9 cellular contexts compared by ENCODE assay signal in the genomic region with DNA sequence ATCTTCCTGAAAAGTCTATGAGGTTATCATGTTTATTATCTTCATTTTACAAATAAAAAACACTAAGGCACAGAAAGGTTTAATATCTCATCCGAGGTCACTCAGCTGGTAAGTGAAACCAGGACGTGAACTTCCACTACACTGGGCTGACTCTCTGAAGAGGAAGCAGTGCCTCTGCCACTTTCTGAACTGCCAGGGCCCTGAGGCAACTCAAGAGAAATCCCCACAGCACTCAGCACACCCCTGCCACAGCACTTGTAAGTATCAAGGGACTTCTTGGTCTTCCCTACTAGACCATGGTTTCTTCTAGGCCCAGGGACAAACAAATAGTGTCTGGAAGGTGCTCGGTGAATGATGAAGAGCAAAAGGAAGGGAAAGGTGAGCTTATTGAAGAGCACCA. TPM values are rescaled to one million over a fixed set of nuclear protein-coding genes. Genes with fewer than 3 reads are reported as not detected.
A peak's percentile ranks its signal among the peaks of the same experiment; 100 is the strongest.
DNase-seq lines count a peak whose midpoint lies in the region; ATAC-seq, FAIRE-seq and TF ChIP-seq lines count a peak whose summit lies in the region.
"Had no signal": no experiment of that assay in that cellular context is flagged by ENCODE, and none has a peak within 500 bp of the region (broad histone marks: within the 10 kb centered on the region; RNA-seq: fewer than 3 reads in every experiment).

No MANE protein-coding gene starts in this region.

- H3K4me3 Mint-ChIP-seq in chondrocyte (ENCODE audit: unreplicated experiment), result no peak overlapping the region

- H3K27me3 ChIP-seq in small intestine (ENCODE audit: control insufficient read depth in 2 of 2, insufficient read depth in 2 of 2, low read length in 2 of 2) (no peaks in the 10 kb centered on the region), H7 (ENCODE audit: control insufficient read depth, insufficient read depth, low read length) (no peaks in the 10 kb centered on the region)

- H3K4me1 ChIP-seq in small intestine (ENCODE audit: control insufficient read depth in 2 of 2, insufficient read depth in 1 of 2, low read depth in 1 of 2, low read length in 1 of 2), result peaks cover 7 to 8% of the 10 kb centered on the region in 2 donors

- WGBS in small intestine, 3 donors, result 53 to 76% (median 62%) methylated on average over 3 of the region's 3 CpGs

- FAIRE-seq in small intestine (lab: Jason Lieb, UNC) (no peak), urothelium cell line (lab: Jason Lieb, UNC) (no peak)
- FAIRE-seq: colon had no signal

- no peaks in the 10 kb centered on the region for H3K9me3 Mint-ChIP-seq in chondrocyte (ENCODE audit: low read depth)

- ATAC-seq in GM19043 (IDR thresholded peaks at IDR 0.05; ENCODE audit: low read depth, unreplicated experiment), result peak; percentile 69
- peak; percentile 87 for ATAC-seq in HG03159 (IDR thresholded peaks at IDR 0.05; ENCODE audit: unreplicated experiment)

- H3K36me3 Mint-ChIP-seq in chondrocyte (ENCODE audit: low read depth), result peaks cover 16% of the 10 kb centered on the region

- H3K4me3 ChIP-seq in small intestine (ENCODE audit: low read depth in 1 of 2, low read length in 2 of 2), result no peak overlapping the region
- H3K4me3 ChIP-seq in H7 (ENCODE audit: insufficient read depth, low read depth, low read length), result no peak overlapping the region

- H3K9me3 ChIP-seq in small intestine (ENCODE audit: control insufficient read depth, low read depth), result no peaks in the 10 kb centered on the region

- no peaks in the 10 kb centered on the region for H3K36me3 ChIP-seq in small intestine (ENCODE audit: control insufficient read depth in 2 of 2, insufficient read depth in 2 of 2, low read length in 2 of 2)
- no peaks in the 10 kb centered on the region for H3K36me3 ChIP-seq in H7 (replicated peaks; ENCODE audit: control insufficient read depth, insufficient read depth, low read length)

- H3K27ac Mint-ChIP-seq in chondrocyte (ENCODE audit: unreplicated experiment), result peak overlapping the region; percentile 82

- peaks cover 47% of the 10 kb centered on the region for H3K4me1 Mint-ChIP-seq in chondrocyte (ENCODE audit: low read depth)

- no peaks in the 10 kb centered on the region for H3K27me3 Mint-ChIP-seq in chondrocyte (ENCODE audit: low read depth)

- peak overlapping the region; percentile 16 to 52 for H3K27ac ChIP-seq in small intestine (ENCODE audit: low read depth in 1 of 2, low read length in 1 of 2)

- no peak for DNase-seq in chondrocyte (ENCODE audit: low spot score)
- no peak for DNase-seq in small intestine
- no peak for DNase-seq in H7
- DNase-seq in activated CD4-positive, alpha-beta T cell treated with anti-CD3 and anti-CD28 coated beads, Interleukin-2, amount 50 U/mL, for 4 hours, result no peak
- DNase-seq in urothelium cell line (ENCODE audit: low spot score), result no peak
- no peak for DNase-seq in anterior cingulate cortex (lab: John Stamatoyannopoulos, UW)

- no peak for TF ChIP-seq CTCF in chondrocyte (IDR thresholded peaks at IDR 0.05)

RNA-seq across cellular contexts. Expression of gene RPL27A, which starts 49.7 kb away (rescaled TPM):
- total RNA-seq in chondrocyte, result 546 to 709 TPM (median 571 TPM) in 3 replicates
- polyA plus RNA-seq in small intestine, result 1,000 to 10,000 TPM; 2,503 to 4,316 (median 3,232) TPM
- total RNA-seq in H7 (2014; rRNA removed; shearing (Covaris generic)), result 901 and 1,070 TPM in 2 replicates

RNA-seq across cellular contexts. Expression of gene TRIM66, which starts 49.8 kb away (rescaled TPM):
- total RNA-seq in chondrocyte, result 5.3 to 7.2 TPM (median 5.9 TPM) in 3 replicates
- polyA plus RNA-seq in small intestine, result 1 to 10 TPM; 1.4 to 4.9 (median 3.1) TPM
- total RNA-seq in H7 (2014; rRNA removed; shearing (Covaris generic)), result 0.83 and 0.96 TPM in 2 replicates
